ENCODE assay signal across 23 cellular contexts in the genomic region with DNA sequence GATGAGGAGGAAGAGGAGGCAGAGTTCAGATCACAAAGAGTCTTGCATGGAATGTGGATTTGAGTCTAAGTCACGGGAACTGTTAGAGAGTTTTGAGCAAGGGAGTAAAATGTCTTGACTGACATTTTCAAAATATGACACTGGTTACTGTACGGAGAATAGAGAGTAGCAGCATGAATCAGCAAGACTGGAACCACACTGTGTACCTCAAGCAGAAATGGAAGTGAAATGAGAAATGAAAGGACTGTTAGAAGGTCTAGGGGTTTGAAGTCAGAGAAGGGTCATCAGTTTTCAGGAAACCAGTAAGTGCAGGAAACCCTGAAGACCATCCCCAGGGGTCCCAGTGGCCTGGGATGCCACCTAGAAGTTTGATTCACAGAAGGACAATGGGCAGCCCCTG.
DNase-seq lines count a peak whose midpoint lies in the region; ATAC-seq and TF ChIP-seq lines count a peak whose summit lies in the region.
"Had no signal": no experiment of that assay in that cellular context is flagged by ENCODE, and none has a peak within 500 bp of the region (broad histone marks: within the 10 kb centered on the region; RNA-seq: fewer than 3 reads in every experiment).

No MANE protein-coding gene starts in this region.

- no peak for TF ChIP-seq POLR2A in lower leg skin (IDR thresholded peaks at IDR 0.05)

- H3K4me3 ChIP-seq in dorsolateral prefrontal cortex (no peak overlapping the region), BE2C (ENCODE audit: low read depth, low read length) (no peak overlapping the region), lower leg skin (ENCODE audit: low read depth, poor library complexity, severe bottlenecking) (no peak overlapping the region)
- H3K4me3 ChIP-seq: A549, transverse colon had no signal

- H3K9me3 Mint-ChIP-seq in stimulated activated naive CD8-positive, alpha-beta T cell treated with anti-CD3 and anti-CD28 coated beads, Interleukin-15, amount 100 ng/mL, for 72 hours = peaks cover 6 to 19% of the 10 kb centered on the region in 2 donors
- H3K9me3 Mint-ChIP-seq: activated naive CD8-positive, alpha-beta T cell treated with anti-CD3 and anti-CD28 coated beads, Interleukin-2, amount 10 ng/mL, durations not matched to agents 7 days and 5 days; T-helper 2 cell treated with Interferon-gamma antibody and Interleukin-4, amounts not matched to agents 5 μg/mL and 100 μg/mL, for 36 hours had no signal

- H3K27ac ChIP-seq in dorsolateral prefrontal cortex = no peak overlapping the region
- H3K27ac ChIP-seq: A549, C4-2B, transverse colon had no signal

- peaks cover 7% of the 10 kb centered on the region for H3K27me3 Mint-ChIP-seq in stimulated activated naive CD8-positive, alpha-beta T cell treated with anti-CD3 and anti-CD28 coated beads, Interleukin-15, amount 100 ng/mL, for 72 hours
- H3K27me3 Mint-ChIP-seq: activated naive CD8-positive, alpha-beta T cell treated with anti-CD3 and anti-CD28 coated beads, Interleukin-2, amount 10 ng/mL, durations not matched to agents 7 days and 5 days had no signal

- no peak for DNase-seq in stimulated activated naive CD8-positive, alpha-beta T cell treated with anti-CD3 and anti-CD28 coated beads, Interleukin-15, amount 100 ng/mL, for 72 hours
- no peak for DNase-seq in stimulated activated naive CD8-positive, alpha-beta T cell treated with anti-CD3 and anti-CD28 coated beads, Interleukin-15, Interleukin-2, amounts not matched to agents 100 U/mL and 50 U/mL, for 24 hours
- DNase-seq in dorsolateral prefrontal cortex = no peak
- DNase-seq in left ventricle myocardium superior = no peak
- DNase-seq in BE2C = no peak
- DNase-seq in lower leg skin (ENCODE audit: low spot score in 2 of 2) = no peak
- DNase-seq: activated CD4-positive, CD25-positive, alpha-beta regulatory T cell; activated naive CD8-positive, alpha-beta T cell treated with anti-CD3 and anti-CD28 coated beads, Interleukin-2, amount 10 ng/mL, durations not matched to agents 7 days and 5 days; cortex of kidney; NCI-H2107; NCI-H524; nucleus accumbens; right cardiac atrium; stimulated activated CD4-positive, alpha-beta T cell treated with anti-CD3 and anti-CD28 coated beads, Interleukin-15, amount 100 ng/mL, for 24 hours; stimulated activated naive CD4-positive, alpha-beta T cell; transverse colon had no signal

- no peaks in the 10 kb centered on the region for H3K4me1 Mint-ChIP-seq in stimulated activated naive CD8-positive, alpha-beta T cell treated with anti-CD3 and anti-CD28 coated beads, Interleukin-15, amount 100 ng/mL, for 72 hours
- H3K4me1 Mint-ChIP-seq: activated naive CD8-positive, alpha-beta T cell treated with anti-CD3 and anti-CD28 coated beads, Interleukin-2, amount 10 ng/mL, durations not matched to agents 7 days and 5 days had no signal

- no peak overlapping the region for H3K27ac Mint-ChIP-seq in stimulated activated naive CD8-positive, alpha-beta T cell treated with anti-CD3 and anti-CD28 coated beads, Interleukin-15, amount 100 ng/mL, for 72 hours
- H3K27ac Mint-ChIP-seq: activated naive CD8-positive, alpha-beta T cell treated with anti-CD3 and anti-CD28 coated beads, Interleukin-2, amount 10 ng/mL, durations not matched to agents 7 days and 5 days; brain; T-helper 2 cell treated with Interferon-gamma antibody and Interleukin-4, amounts not matched to agents 5 μg/mL and 100 μg/mL, for 36 hours had no signal

- H3K4me3 Mint-ChIP-seq in stimulated activated naive CD8-positive, alpha-beta T cell treated with anti-CD3 and anti-CD28 coated beads, Interleukin-15, amount 100 ng/mL, for 72 hours = no peak overlapping the region
- H3K4me3 Mint-ChIP-seq: activated naive CD8-positive, alpha-beta T cell treated with anti-CD3 and anti-CD28 coated beads, Interleukin-2, amount 10 ng/mL, durations not matched to agents 7 days and 5 days; brain; T-helper 2 cell treated with Interferon-gamma antibody and Interleukin-4, amounts not matched to agents 5 μg/mL and 100 μg/mL, for 36 hours had no signal

- no peaks in the 10 kb centered on the region for H3K36me3 ChIP-seq in BE2C
- H3K36me3 ChIP-seq: transverse colon had no signal

- ATAC-seq in stimulated activated naive CD8-positive, alpha-beta T cell treated with anti-CD3 and anti-CD28 coated beads, Interleukin-15, amount 100 ng/mL, for 72 hours = peak; percentile 18
- no peak for ATAC-seq in stimulated activated naive CD8-positive, alpha-beta T cell treated with anti-CD3 and anti-CD28 coated beads, Interleukin-15, Interleukin-2, amounts not matched to agents 100 U/mL and 50 U/mL, for 24 hours
- ATAC-seq in HG02571 (IDR thresholded peaks at IDR 0.05; ENCODE audit: unreplicated experiment) (peak; percentile 60), HG03196 (IDR thresholded peaks at IDR 0.05; ENCODE audit: unreplicated experiment) (peak; percentile 72), left ventricle myocardium superior (no peak)
- ATAC-seq: A549, Panc1, right cardiac atrium had no signal

- no peak for TF ChIP-seq CTCF in dorsolateral prefrontal cortex (IDR thresholded peaks at IDR 0.05 in 54 of 56, conservative IDR thresholded peaks at IDR 0.05 in 2 of 56; ENCODE audit: low read depth in 1 of 56, partially characterized antibody in 56 of 56)
- TF ChIP-seq CTCF in BE2C (IDR thresholded peaks at IDR 0.05; ENCODE audit: low read depth, low read length) = no peak
- TF ChIP-seq CTCF in lower leg skin (IDR thresholded peaks at IDR 0.05) = no peak

- intact Hi-C loops in dorsolateral prefrontal cortex (cut with DNase I) (no loop called here), left ventricle myocardium superior (cut with micrococcal nuclease) (no loop called here), lower leg skin (cut with DNase I; ENCODE audit: low total_unique reads) (no loop called here)

- H3K27me3 ChIP-seq in dorsolateral prefrontal cortex (no peaks in the 10 kb centered on the region), BE2C (no peaks in the 10 kb centered on the region)
- H3K27me3 ChIP-seq: transverse colon had no signal

- 74 to 83% methylated on average over 2 of the region's 2 CpGs for WGBS in lower leg skin, 2 donors

- no peaks in the 10 kb centered on the region for H3K9me3 ChIP-seq in BE2C
- H3K9me3 ChIP-seq: A549, transverse colon had no signal

- H3K4me1 ChIP-seq in BE2C = no peaks in the 10 kb centered on the region
- H3K4me1 ChIP-seq: A549, transverse colon had no signal

Comparison
In these comparisons a context has a peak if more than half of its experiments do, and no peak if none do; other contexts are left out.
1. ATAC-seq: peak in stimulated activated naive CD8-positive, alpha-beta T cell treated with anti-CD3 and anti-CD28 coated beads, Interleukin-15, amount 100 ng/mL, for 72 hours (single experiment), HG02571 (single experiment) and HG03196 (single experiment); none in stimulated activated naive CD8-positive, alpha-beta T cell treated with anti-CD3 and anti-CD28 coated beads, Interleukin-15, Interleukin-2, amounts not matched to agents 100 U/mL and 50 U/mL, for 24 hours (single experiment) and left ventricle myocardium superior (single experiment).